22 cellular contexts compared by ENCODE assay signal in the genomic region with DNA sequence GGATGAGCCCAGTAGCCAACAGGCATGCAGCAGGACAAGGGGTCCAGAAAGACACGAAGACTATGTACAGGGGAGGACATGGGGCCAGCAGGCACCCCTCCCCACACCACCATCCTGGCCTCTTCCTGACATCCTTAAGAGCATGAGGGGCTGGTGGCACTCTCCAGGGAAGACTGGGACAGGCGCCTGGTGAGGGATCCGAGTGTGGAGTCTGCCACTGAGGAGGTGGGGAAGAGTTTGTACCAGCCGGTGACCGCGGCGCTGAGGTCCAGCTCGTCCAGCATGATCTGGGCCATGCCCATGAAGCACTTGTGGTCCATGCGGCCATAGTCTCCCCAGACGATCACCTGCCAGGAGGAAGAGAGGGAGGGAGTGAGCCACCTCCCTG. TPM values are rescaled to one million over a fixed set of nuclear protein-coding genes. Genes with fewer than 3 reads are reported as not detected.
DNase-seq lines count a peak whose midpoint lies in the region; ATAC-seq and TF ChIP-seq lines count a peak whose summit lies in the region.
"Had no signal": no experiment of that assay in that cellular context is flagged by ENCODE, and none has a peak within 500 bp of the region (broad histone marks: within the 10 kb centered on the region; RNA-seq: fewer than 3 reads in every experiment).

No MANE protein-coding gene starts in this region.

- peaks cover 30 to 100% (median 84%) of the 10 kb centered on the region in 10 experiments for H3K4me1 ChIP-seq in BLaER1 treated with 17β-estradiol and CSF1 and Interleukin-3, amounts not matched to agents 10 nM and 100 nM
- H3K4me1 ChIP-seq: A549 had no signal

- no peaks in the 10 kb centered on the region for H3K9me3 ChIP-seq in BLaER1 treated with 17β-estradiol and CSF1 and Interleukin-3, amounts not matched to agents 10 nM and 100 nM (replicated peaks in 1 of 11)
- H3K9me3 ChIP-seq in KOPT-K1 (ENCODE audit: insufficient read depth, low read length, poor library complexity, severe bottlenecking): no peaks in the 10 kb centered on the region
- H3K9me3 ChIP-seq: A549 had no signal

- peak overlapping the region in 8 of 11 experiments; percentile 1 to 65 (median 48); a peak in 12 of 22 replicates for H3K9ac ChIP-seq in BLaER1 treated with 17β-estradiol and CSF1 and Interleukin-3, amounts not matched to agents 10 nM and 100 nM

- H3K9me3 Mint-ChIP-seq in glutamatergic neuron (ENCODE audit: unreplicated experiment): peaks cover 5% of the 10 kb centered on the region
- H3K9me3 Mint-ChIP-seq in stimulated activated naive B cell treated with anti-CD40 and anti-IgM and Interleukin-4, amounts not matched to agents 10 μg/mL and 1 μg/mL and 100 μg/mL, for 72 hours: no peaks in the 10 kb centered on the region
- H3K9me3 Mint-ChIP-seq in immature natural killer cell: no peaks in the 10 kb centered on the region
- H3K9me3 Mint-ChIP-seq: CD14-positive monocyte had no signal

- H3K27me3 Mint-ChIP-seq in glutamatergic neuron (ENCODE audit: unreplicated experiment): peaks cover 8% of the 10 kb centered on the region
- H3K27me3 Mint-ChIP-seq in stimulated activated naive B cell treated with anti-CD40 and anti-IgM and Interleukin-4, amounts not matched to agents 10 μg/mL and 1 μg/mL and 100 μg/mL, for 72 hours: peaks cover 5 to 7% of the 10 kb centered on the region in 2 donors
- peaks cover 0 to 3% (median 3%) of the 10 kb centered on the region in 3 donors for H3K27me3 Mint-ChIP-seq in immature natural killer cell (ENCODE audit: low read depth in 3 of 3)

- H4K20me1 ChIP-seq in BLaER1 treated with 17β-estradiol and CSF1 and Interleukin-3, amounts not matched to agents 10 nM and 100 nM: peaks cover 0 to 11% (median 0%) of the 10 kb centered on the region in 11 experiments; a peak in 3 of 22 replicates

- H3K4me3 ChIP-seq in BLaER1 treated with 17β-estradiol and CSF1 and Interleukin-3, amounts not matched to agents 10 nM and 100 nM: peak overlapping the region in 2 of 10 experiments; percentile 2 to 29; a peak in 4 of 20 replicates
- H3K4me3 ChIP-seq: A549, K562, PC-9 had no signal

- peak overlapping the region in 6 of 11 experiments; percentile 21 to 71 (median 60); a peak in 10 of 22 replicates for H3K27ac ChIP-seq in BLaER1 treated with 17β-estradiol and CSF1 and Interleukin-3, amounts not matched to agents 10 nM and 100 nM
- H3K27ac ChIP-seq in KOPT-K1 (ENCODE audit: low read depth, low read length, poor library complexity, severe bottlenecking): peak overlapping the region; percentile 61
- H3K27ac ChIP-seq: A549, PC-9 had no signal

- H3K27ac Mint-ChIP-seq in glutamatergic neuron (ENCODE audit: unreplicated experiment): peak overlapping the region; percentile 29
- H3K27ac Mint-ChIP-seq in stimulated activated naive B cell treated with anti-CD40 and anti-IgM and Interleukin-4, amounts not matched to agents 10 μg/mL and 1 μg/mL and 100 μg/mL, for 72 hours: peak overlapping the region; percentile 26
- H3K27ac Mint-ChIP-seq in immature natural killer cell: no peak overlapping the region

- H3K36me3 ChIP-seq in BLaER1 treated with 17β-estradiol and CSF1 and Interleukin-3, amounts not matched to agents 10 nM and 100 nM: peaks cover 0 to 33% (median 9%) of the 10 kb centered on the region in 11 experiments; a peak in 6 of 22 replicates
- no peaks in the 10 kb centered on the region for H3K36me3 ChIP-seq in KOPT-K1 (ENCODE audit: insufficient read depth, low read length)

- ATAC-seq in stimulated activated naive B cell treated with anti-CD40 and anti-IgM and Interleukin-4, amounts not matched to agents 10 μg/mL and 1 μg/mL and 100 μg/mL, for 72 hours (replicated peaks): no peak
- no peak for ATAC-seq in GM18511 (IDR thresholded peaks at IDR 0.05; ENCODE audit: unreplicated experiment)
- ATAC-seq: A549 had no signal

- H3K4me3 Mint-ChIP-seq in glutamatergic neuron (ENCODE audit: unreplicated experiment): no peak overlapping the region
- no peak overlapping the region for H3K4me3 Mint-ChIP-seq in stimulated activated naive B cell treated with anti-CD40 and anti-IgM and Interleukin-4, amounts not matched to agents 10 μg/mL and 1 μg/mL and 100 μg/mL, for 72 hours
- no peak overlapping the region for H3K4me3 Mint-ChIP-seq in immature natural killer cell
- H3K4me3 Mint-ChIP-seq: CD14-positive monocyte had no signal

- H3K4me1 Mint-ChIP-seq in glutamatergic neuron (ENCODE audit: low read depth, unreplicated experiment): peaks cover 8% of the 10 kb centered on the region
- H3K4me1 Mint-ChIP-seq in stimulated activated naive B cell treated with anti-CD40 and anti-IgM and Interleukin-4, amounts not matched to agents 10 μg/mL and 1 μg/mL and 100 μg/mL, for 72 hours: peaks cover 18 to 29% of the 10 kb centered on the region in 2 donors
- H3K4me1 Mint-ChIP-seq in immature natural killer cell: peaks cover 25 to 27% of the 10 kb centered on the region in 2 donors

- H3K4me2 ChIP-seq in BLaER1 treated with 17β-estradiol and CSF1 and Interleukin-3, amounts not matched to agents 10 nM and 100 nM: peak overlapping the region; percentile 46 to 93 (median 86)
- H3K4me2 ChIP-seq: A549, PC-9 had no signal

- no peaks in the 10 kb centered on the region for H3K27me3 ChIP-seq in BLaER1 treated with 17β-estradiol and CSF1 and Interleukin-3, amounts not matched to agents 10 nM and 100 nM

- DNase-seq in glutamatergic neuron (no peak), nucleus accumbens (lab: John Stamatoyannopoulos, UW) (no peak), immature natural killer cell (no peak)
- DNase-seq in stimulated activated naive B cell treated with anti-CD40 and anti-IgM and Interleukin-4, amounts not matched to agents 10 μg/mL and 1 μg/mL and 100 μg/mL, for 72 hours: no peak
- DNase-seq: Calu3, DMS79 treated with DMSO at 0.1 percent for 48 hours, GF-D8, NCI-H1048, NCI-H1417 treated with DMSO at 0.1 percent for 48 hours, NCI-H1694 treated with DMSO at 0.1 percent for 48 hours, NCI-H2081, NCI-H2227 treated with DMSO at 0.1 percent for 48 hours, NCI-H526 treated with DMSO at 0.1 percent for 48 hours, PC-9, RPMI8226, SHP77 had no signal

- H3K36me3 Mint-ChIP-seq in glutamatergic neuron (ENCODE audit: unreplicated experiment) (peaks cover under 1% of the 10 kb centered on the region), immature natural killer cell (no peaks in the 10 kb centered on the region)
- peaks cover 2 to 3% of the 10 kb centered on the region in 2 donors for H3K36me3 Mint-ChIP-seq in stimulated activated naive B cell treated with anti-CD40 and anti-IgM and Interleukin-4, amounts not matched to agents 10 μg/mL and 1 μg/mL and 100 μg/mL, for 72 hours
- H3K36me3 Mint-ChIP-seq: CD14-positive monocyte had no signal

- TF ChIP-seq CTCF in glutamatergic neuron (IDR thresholded peaks at IDR 0.05; ENCODE audit: partially characterized antibody, unreplicated experiment): no peak

RNA-seq across cellular contexts. Expression of a gene that starts 39.1 kb away (rescaled TPM):
- 126 TPM for total RNA-seq in glutamatergic neuron (ENCODE audit: unreplicated experiment)
- polyA plus RNA-seq in immature natural killer cell: 1 to 10 TPM in 2 of 3 donors, under 1 TPM in 1; 0.31 to 1.7 (median 1.3) TPM

Comparison
In these comparisons a context has a peak if more than half of its experiments do, and no peak if none do; other contexts are left out.
1. H3K27ac Mint-ChIP-seq: peak in glutamatergic neuron (single experiment) and stimulated activated naive B cell treated with anti-CD40 and anti-IgM and Interleukin-4, amounts not matched to agents 10 μg/mL and 1 μg/mL and 100 μg/mL, for 72 hours (single experiment); none in immature natural killer cell (0 of 6).